34 cellular contexts compared by ENCODE assay signal in the genomic region with DNA sequence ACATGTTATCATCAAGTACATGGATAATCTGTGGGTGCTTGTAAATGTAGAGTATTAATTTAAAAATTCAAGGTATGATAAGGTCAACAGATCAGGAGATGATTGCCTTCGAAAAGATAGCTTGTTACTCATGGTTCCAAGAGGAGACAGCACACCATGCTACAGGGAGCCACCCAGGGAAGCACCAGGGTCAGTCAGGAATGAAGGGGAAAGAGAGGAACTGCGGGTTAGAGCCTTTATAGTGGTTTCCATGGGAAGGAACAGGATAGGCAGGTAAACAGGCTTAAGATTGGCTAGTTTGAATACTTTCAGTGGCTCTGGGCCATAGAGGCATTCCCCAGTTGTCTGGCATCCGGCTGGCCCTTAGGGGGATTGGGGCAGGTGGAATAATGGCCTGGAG.
"Had no signal": no experiment of that assay in that cellular context is flagged by ENCODE, and none has a peak within 500 bp of the region (broad histone marks: within the 10 kb centered on the region; RNA-seq: fewer than 3 reads in every experiment).

No MANE protein-coding gene starts in this region.

- DNase-seq: Karpas-422, Kasumi-1, KG1, MG63, MM.1S, MV-4-11, NCI-H1048, NCI-H1092, NCI-H1105, NCI-H1105 treated with DMSO at 0.1 percent for 48 hours, NCI-H1417, NCI-H1417 treated with DMSO at 0.1 percent for 48 hours, NCI-H1436, NCI-H1436 treated with DMSO at 0.1 percent for 48 hours, NCI-H146, NCI-H1694, NCI-H1694 treated with DMSO at 0.1 percent for 48 hours, NCI-H187, NCI-H187 treated with DMSO at 0.1 percent for 48 hours, NCI-H1930, NCI-H2029, NCI-H2029 treated with DMSO at 0.1 percent for 48 hours, NCI-H2081, NCI-H2081 treated with DMSO at 0.1 percent for 48 hours, NCI-H2107, NCI-H2171, NCI-H2171 treated with DMSO at 0.1 percent for 48 hours, NCI-H2227 treated with DMSO at 0.1 percent for 48 hours, NCI-H226, NCI-H345, NCI-H446, NCI-H446 treated with DMSO at 0.1 percent for 48 hours, NCI-H510A had no signal

- H3K4me3 ChIP-seq: MG63 had no signal

- H3K9ac ChIP-seq: KMS-11 had no signal

- H3K36me3 ChIP-seq: MG63 had no signal

- H3K4me2 ChIP-seq: KMS-11 had no signal

- H3K27ac ChIP-seq: KMS-11 had no signal

- H3K9me3 ChIP-seq: MG63 had no signal

- H3K27me3 ChIP-seq: MG63 had no signal
